In genomic region chr17:48412841-48413240, GRCh38 we compare ENCODE assay signal across 24 cellular contexts. TPM values are rescaled to one million over a fixed set of nuclear protein-coding genes. Genes with fewer than 3 reads are reported as not detected.
DNase-seq lines count a peak whose midpoint lies in the region; ATAC-seq and TF ChIP-seq lines count a peak whose summit lies in the region.
"Had no signal": no experiment of that assay in that cellular context is flagged by ENCODE, and none has a peak within 500 bp of the region (broad histone marks: within the 10 kb centered on the region; RNA-seq: fewer than 3 reads in every experiment).

No MANE protein-coding gene starts in this region.

- H3K27me3 ChIP-seq in GM23248 (replicated peaks; ENCODE audit: insufficient read depth) = peaks cover 62% of the 10 kb centered on the region
- H3K27me3 ChIP-seq: ovary had no signal

- H4K20me1 ChIP-seq in GM23248 (ENCODE audit: insufficient read depth) = no peaks in the 10 kb centered on the region

- H3K4me1 Mint-ChIP-seq in activated CD4-positive, alpha-beta T cell treated with anti-CD3 and anti-CD28 coated beads, Interleukin-2, amount 10 ng/mL, durations not matched to agents 24 days and 14 days = peaks cover 65% of the 10 kb centered on the region
- H3K4me1 Mint-ChIP-seq in naive thymus-derived CD8-positive, alpha-beta T cell = peaks cover 32 to 84% (median 81%) of the 10 kb centered on the region in 4 donors

- no peaks in the 10 kb centered on the region for H3K9me2 ChIP-seq in GM23248 (ENCODE audit: insufficient read depth)
- H3K9me2 ChIP-seq: SK-N-SH had no signal

- POLR2A ChIA-PET in naive thymus-derived CD8-positive, alpha-beta T cell (lab: Charles Lee) = interaction anchor here (0.9 to 3.0 kb wide), 8 partner anchors 8 to 40 kb away, joined by 3 to 18 read pairs (median 3); no protein-coding TSS in a partner anchor

- ATAC-seq in activated naive CD4-positive, alpha-beta T cell treated with anti-CD3 and anti-CD28 coated beads, Interleukin-2, amount 50 U/mL, for 72 hours = peak; percentile 71 to 76
- peak; percentile 22 to 58 for ATAC-seq in naive thymus-derived CD8-positive, alpha-beta T cell
- ATAC-seq in HG03175 (IDR thresholded peaks at IDR 0.05; ENCODE audit: unreplicated experiment) = no peak
- ATAC-seq: right cardiac atrium had no signal

- peaks cover 32% of the 10 kb centered on the region for H3K36me3 Mint-ChIP-seq in activated CD4-positive, alpha-beta T cell treated with anti-CD3 and anti-CD28 coated beads, Interleukin-2, amount 10 ng/mL, durations not matched to agents 24 days and 14 days (ENCODE audit: low read depth)
- H3K36me3 Mint-ChIP-seq in activated naive CD4-positive, alpha-beta T cell treated with anti-CD3 and anti-CD28 coated beads, Interleukin-2, amount 50 U/mL, for 72 hours = peaks cover 5 to 35% of the 10 kb centered on the region in 2 donors
- peaks cover 0 to 38% (median 17%) of the 10 kb centered on the region in 3 donors for H3K36me3 Mint-ChIP-seq in naive thymus-derived CD8-positive, alpha-beta T cell

- H3K4me2 ChIP-seq in GM23248 (ENCODE audit: unreplicated experiment) = no peak overlapping the region
- H3K4me2 ChIP-seq: SK-N-SH had no signal

- no peaks in the 10 kb centered on the region for H3K36me3 ChIP-seq in GM23248 (ENCODE audit: low read depth)
- H3K36me3 ChIP-seq: BE2C, esophagus muscularis mucosa, ovary, uterus had no signal

- no peak for DNase-seq in activated CD4-positive, alpha-beta T cell treated with anti-CD3 and anti-CD28 coated beads, Interleukin-2, amount 10 ng/mL, durations not matched to agents 24 days and 14 days
- DNase-seq in activated CD4-positive, alpha-beta T cell treated with anti-CD3 and anti-CD28 coated beads, Interleukin-2, amount 50 U/mL, for 1 hour = no peak
- DNase-seq in GM23248 = peak; percentile 48
- no peak for DNase-seq in activated naive CD4-positive, alpha-beta T cell treated with anti-CD3 and anti-CD28 coated beads, Interleukin-2, amount 50 U/mL, for 72 hours (ENCODE audit: low spot score in 2 of 2)
- no peak for DNase-seq in naive thymus-derived CD8-positive, alpha-beta T cell
- DNase-seq in DMS 273 treated with DMSO at 0.1 percent for 48 hours (lab: John Stamatoyannopoulos, UW) = no peak
- DNase-seq in foreskin fibroblast = no peak
- DNase-seq: activated effector memory CD4-positive, alpha-beta T cell treated with anti-CD3 and anti-CD28 coated beads, Interleukin-2, amount 50 U/mL, for 16 hours; BE2C; effector CD4-positive, alpha-beta T cell; HFFc6; NCI-H1092 treated with DMSO at 0.1 percent for 48 hours; NCI-H2107; NCI-H510A treated with DMSO at 0.1 percent for 48 hours; ovary; right cardiac atrium; SK-N-SH; stimulated activated CD8-positive, alpha-beta memory T cell treated with anti-CD3 and anti-CD28 coated beads, Interleukin-4, amount 100 ng/mL, for 48 hours; uterus had no signal

- peak overlapping the region; percentile 78 for H3K27ac Mint-ChIP-seq in activated CD4-positive, alpha-beta T cell treated with anti-CD3 and anti-CD28 coated beads, Interleukin-2, amount 10 ng/mL, durations not matched to agents 24 days and 14 days
- H3K27ac Mint-ChIP-seq in activated naive CD4-positive, alpha-beta T cell treated with anti-CD3 and anti-CD28 coated beads, Interleukin-2, amount 50 U/mL, for 72 hours = peak overlapping the region; percentile 53 to 85
- peak overlapping the region; percentile 35 to 93 (median 80) for H3K27ac Mint-ChIP-seq in naive thymus-derived CD8-positive, alpha-beta T cell
- H3K27ac Mint-ChIP-seq: HFFc6 had no signal

- no peaks in the 10 kb centered on the region for H3K79me2 ChIP-seq in GM23248 (ENCODE audit: insufficient read depth)

- in situ Hi-C loops in GM23248 (cut with MboI) = no loop called here

- no peaks in the 10 kb centered on the region for H3K9me3 ChIP-seq in GM23248 (ENCODE audit: low read depth)
- H3K9me3 ChIP-seq: BE2C, esophagus muscularis mucosa, ovary, SK-N-SH, uterus had no signal

- no peaks in the 10 kb centered on the region for H3K4me1 ChIP-seq in GM23248 (ENCODE audit: insufficient read depth)
- H3K4me1 ChIP-seq: BE2C, esophagus muscularis mucosa, uterus had no signal

- H3K27ac ChIP-seq in GM23248 = no peak overlapping the region
- H3K27ac ChIP-seq: esophagus muscularis mucosa, ovary, RWPE1, uterus had no signal

- WGBS in GM23248 (ENCODE audit: low coverage in 1 of 2, low lambda C conversion rate in 2 of 2, missing lambda C conversion rate in 2 of 2), 2 experiments = 59 to 69% methylated on average over 1 of the region's 1 CpG

- no peaks in the 10 kb centered on the region for H3F3A ChIP-seq in GM23248 (ENCODE audit: insufficient read depth)

- H3K27me3 Mint-ChIP-seq in activated CD4-positive, alpha-beta T cell treated with anti-CD3 and anti-CD28 coated beads, Interleukin-2, amount 10 ng/mL, durations not matched to agents 24 days and 14 days = no peaks in the 10 kb centered on the region
- no peaks in the 10 kb centered on the region for H3K27me3 Mint-ChIP-seq in naive thymus-derived CD8-positive, alpha-beta T cell

- H3K4me3 ChIP-seq in GM23248 (no peak overlapping the region), foreskin fibroblast (ENCODE audit: low read depth in 1 of 2, low read length in 2 of 2) (no peak overlapping the region)
- H3K4me3 ChIP-seq: esophagus muscularis mucosa, ovary, uterus had no signal

- H3K9me3 Mint-ChIP-seq in activated CD4-positive, alpha-beta T cell treated with anti-CD3 and anti-CD28 coated beads, Interleukin-2, amount 10 ng/mL, durations not matched to agents 24 days and 14 days = peaks cover 9% of the 10 kb centered on the region
- H3K9me3 Mint-ChIP-seq in activated naive CD4-positive, alpha-beta T cell treated with anti-CD3 and anti-CD28 coated beads, Interleukin-2, amount 50 U/mL, for 72 hours = peaks cover 0 to 9% of the 10 kb centered on the region in 2 donors
- H3K9me3 Mint-ChIP-seq in naive thymus-derived CD8-positive, alpha-beta T cell = no peaks in the 10 kb centered on the region
- H3K9me3 Mint-ChIP-seq: HFFc6 had no signal

- intact Hi-C loops in activated CD4-positive, alpha-beta T cell treated with anti-CD3 and anti-CD28 coated beads, Interleukin-2, amount 10 ng/mL, durations not matched to agents 24 days and 14 days (cut with micrococcal nuclease) = loop anchor here (1.0 to 5.0 kb wide), 6 partner anchors 14 to 129 kb away; no protein-coding TSS in a partner anchor

- H3K4me3 Mint-ChIP-seq in activated CD4-positive, alpha-beta T cell treated with anti-CD3 and anti-CD28 coated beads, Interleukin-2, amount 10 ng/mL, durations not matched to agents 24 days and 14 days = peak overlapping the region; percentile 52
- H3K4me3 Mint-ChIP-seq in naive thymus-derived CD8-positive, alpha-beta T cell = peak overlapping the region; percentile 2 to 81 (median 42)
- H3K4me3 Mint-ChIP-seq: HFFc6 had no signal

- no peak for TF ChIP-seq CTCF in foreskin fibroblast (IDR thresholded peaks at IDR 0.05; ENCODE audit: low read depth, low read length)

- H2AFZ ChIP-seq in GM23248 = no peak overlapping the region

- no peak overlapping the region for H3K9ac ChIP-seq in GM23248
- H3K9ac ChIP-seq: SK-N-SH had no signal

RNA-seq across cellular contexts. Expression of gene SKAP1, which starts 17.2 kb away (rescaled TPM):
- 59.3 and 63.1 TPM in 2 replicates for total RNA-seq in activated CD4-positive, alpha-beta T cell treated with anti-CD3 and anti-CD28 coated beads, Interleukin-2, amount 10 ng/mL, durations not matched to agents 24 days and 14 days
- not detected in 2 replicates for total RNA-seq in GM23248 (2014; rRNA removed; shearing (Covaris generic))
- not detected in 2 replicates for polyA plus RNA-seq in GM23248 (2016; fragmentation: Nextera tagmentation; extraction: Ambion mirVana)
- total RNA-seq in activated naive CD4-positive, alpha-beta T cell treated with anti-CD3 and anti-CD28 coated beads, Interleukin-2, amount 50 U/mL, for 72 hours = 10 to 100 TPM; 65.0 to 98.0 TPM
- total RNA-seq in naive thymus-derived CD8-positive, alpha-beta T cell = 10 to 100 TPM; 73.0 to 74.6 TPM
- polyA plus RNA-seq in naive thymus-derived CD8-positive, alpha-beta T cell = 100 to 1,000 TPM; 223 to 237 (median 230) TPM
- total RNA-seq: astrocyte, chondrocyte, HFFc6 had no signal
- polyA plus RNA-seq: SK-N-SH had no signal

Comparison
In these comparisons a context has a peak if more than half of its experiments do, and no peak if none do; other contexts are left out.
1. RNA of gene SKAP1, which starts 17.2 kb away (total RNA-seq): 65.0 to 98.0 TPM in activated naive CD4-positive, alpha-beta T cell treated with anti-CD3 and anti-CD28 coated beads, Interleukin-2, amount 50 U/mL, for 72 hours, 73.0 to 74.6 TPM in naive thymus-derived CD8-positive, alpha-beta T cell and 59.3 to 63.1 TPM in activated CD4-positive, alpha-beta T cell treated with anti-CD3 and anti-CD28 coated beads, Interleukin-2, amount 10 ng/mL, durations not matched to agents 24 days and 14 days; not detected in GM23248; every median in the first group is over 10 times any median in the second.
2. Peak in every context shown above with its lines, with median percentiles within 50 percentile points of each other: H3K27ac Mint-ChIP-seq.